8 cellular contexts compared by ENCODE assay signal in the genomic region with DNA sequence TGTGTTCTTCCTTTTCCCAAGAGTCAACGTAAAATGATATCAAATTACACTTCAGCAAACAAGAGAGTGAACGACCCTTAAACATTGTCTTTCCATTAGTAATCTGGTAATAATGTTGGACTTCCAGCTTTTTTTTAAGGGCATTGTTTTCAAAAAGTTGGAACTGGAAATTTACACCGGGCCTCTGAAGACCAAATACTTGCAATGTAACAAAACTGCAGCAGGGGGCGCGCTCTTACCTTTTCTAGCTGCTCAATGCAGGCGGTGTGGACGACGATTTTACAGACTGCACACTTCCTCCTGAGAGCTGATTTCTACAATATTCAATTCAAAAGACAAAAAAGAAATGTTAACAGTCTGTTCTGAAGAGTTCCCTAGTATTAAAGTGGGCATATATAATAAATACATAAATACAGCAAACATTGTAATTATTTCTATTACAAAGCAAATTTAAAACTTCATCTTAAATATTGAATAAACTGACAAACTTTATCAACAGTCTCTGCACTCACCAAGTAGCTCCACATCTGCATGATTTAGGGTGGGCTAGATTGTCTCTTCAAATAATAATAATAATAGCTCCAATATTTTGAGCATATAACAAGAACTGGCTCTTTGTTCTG.
DNase-seq lines count a peak whose midpoint lies in the region; ATAC-seq and TF ChIP-seq lines count a peak whose summit lies in the region.

No MANE protein-coding gene starts in this region.

- no peaks in the 10 kb centered on the region for H3K4me1 ChIP-seq in adrenal gland (replicated peaks in 1 of 2)
- peaks cover 25% of the 10 kb centered on the region for H3K4me1 ChIP-seq in left ventricle myocardium inferior

- no peaks in the 10 kb centered on the region for H3K36me3 Mint-ChIP-seq in HFFc6 (ENCODE audit: low read depth)

- H3K4me3 ChIP-seq in adrenal gland (no peak overlapping the region), left ventricle myocardium inferior (no peak overlapping the region)

- TF ChIP-seq CTCF in HFFc6 (IDR thresholded peaks at IDR 0.05) (peak; percentile 93), adrenal gland (IDR thresholded peaks at IDR 0.05) (peak; percentile 62 to 88 (median 78)), left ventricle myocardium inferior (IDR thresholded peaks at IDR 0.05; ENCODE audit: borderline replicate concordance) (peak; percentile 89)

- no peak overlapping the region for H3K4me3 Mint-ChIP-seq in HFFc6

- no peaks in the 10 kb centered on the region for H3K36me3 ChIP-seq in adrenal gland (replicated peaks in 1 of 2)
- H3K36me3 ChIP-seq in left ventricle myocardium inferior: no peaks in the 10 kb centered on the region

- no peaks in the 10 kb centered on the region for H3K9me3 Mint-ChIP-seq in HFFc6

- no peak overlapping the region; the same call in 1 of the 2 replicates for H3K27ac Mint-ChIP-seq in HFFc6

- no peak overlapping the region for H3K27ac ChIP-seq in adrenal gland
- H3K27ac ChIP-seq in left ventricle myocardium inferior (replicated peaks): peak overlapping the region; percentile 1

- H3K4me1 Mint-ChIP-seq in HFFc6 (ENCODE audit: low read depth): peaks cover 26% of the 10 kb centered on the region

- intact Hi-C loops in adrenal gland (cut with DNase I) (loop anchor here (5.0 to 10.0 kb wide), 2 partner anchors 241 to 348 kb away; partner anchors contain the start of gene CREB3L2 (in 1 of the 2)), left ventricle myocardium inferior (cut with micrococcal nuclease) (loop anchor here (5.0 kb wide), 2 partner anchors 246 to 351 kb away; no protein-coding TSS in a partner anchor)

- TF ChIP-seq POLR2A in adrenal gland (IDR thresholded peaks at IDR 0.05): no peak

- WGBS in adrenal gland, 4 donors: 6 to 9% (median 8%) methylated on average over 8 of the region's 8 CpGs

- no peak for ATAC-seq in HG02840 (IDR thresholded peaks at IDR 0.05; ENCODE audit: low FRiP score, unreplicated experiment)

- H3K9me3 ChIP-seq in adrenal gland (replicated peaks in 1 of 3) (no peaks in the 10 kb centered on the region), left ventricle myocardium inferior (replicated peaks) (no peaks in the 10 kb centered on the region)

- H3K27me3 ChIP-seq in adrenal gland (no peaks in the 10 kb centered on the region), left ventricle myocardium inferior (ENCODE audit: low read depth) (no peaks in the 10 kb centered on the region)

- H3K27me3 Mint-ChIP-seq in HFFc6 (ENCODE audit: insufficient read depth): peaks cover 2% of the 10 kb centered on the region; the same call in 1 of the 2 replicates

- DNase-seq in GM03348 (ENCODE audit: low spot score): peak; percentile 75
- peak; percentile 68 for DNase-seq in HFFc6
- peak; percentile 78 for DNase-seq in NCI-H1092 treated with DMSO at 0.1 percent for 48 hours (lab: John Stamatoyannopoulos, UW)
- peak; percentile 64 for DNase-seq in SKM-1 (lab: John Stamatoyannopoulos, UW; ENCODE audit: unreplicated experiment)
- DNase-seq in adrenal gland: peak; percentile 71 to 95 (median 88)
- peak; percentile 77 for DNase-seq in left ventricle myocardium inferior
- peak; percentile 74 for DNase-seq in retina
